19 cellular contexts compared by ENCODE assay signal in genomic region chr10:128025951-128026350, GRCh38.
DNase-seq lines count a peak whose midpoint lies in the region; ATAC-seq and TF ChIP-seq lines count a peak whose summit lies in the region.
"Had no signal": no experiment of that assay in that cellular context is flagged by ENCODE, and none has a peak within 500 bp of the region (broad histone marks: within the 10 kb centered on the region; RNA-seq: fewer than 3 reads in every experiment).

No MANE protein-coding gene starts in this region.

- H3K27ac ChIP-seq in neural progenitor cell: no peak overlapping the region

- H3K36me3 ChIP-seq in neural progenitor cell: no peaks in the 10 kb centered on the region
- H3K36me3 ChIP-seq: SJCRH30 had no signal

- peaks cover 31% of the 10 kb centered on the region for H3K4me1 Mint-ChIP-seq in activated CD8-positive, alpha-beta T cell treated with anti-CD3 and anti-CD28 coated beads for 36 hours (ENCODE audit: low read depth)
- peaks cover 19% of the 10 kb centered on the region for H3K4me1 Mint-ChIP-seq in activated CD8-positive, alpha-beta T cell treated with anti-CD3 and anti-CD28 coated beads, Interleukin-2, amount 10 ng/mL, durations not matched to agents 7 days and 5 days (ENCODE audit: low read depth)
- peaks cover 9% of the 10 kb centered on the region for H3K4me1 Mint-ChIP-seq in activated B cell treated with CpG ODN at 0.5 μM for 24 hours
- peaks cover 28% of the 10 kb centered on the region for H3K4me1 Mint-ChIP-seq in neural progenitor cell

- no peaks in the 10 kb centered on the region for H3K27me3 ChIP-seq in neural progenitor cell
- H3K27me3 ChIP-seq: SJCRH30 had no signal

- H3K9me3 ChIP-seq in neural progenitor cell (ENCODE audit: low read depth): no peaks in the 10 kb centered on the region

- POLR2A ChIA-PET in activated CD8-positive, alpha-beta T cell treated with anti-CD3 and anti-CD28 coated beads for 36 hours (lab: Charles Lee): interaction anchor here (0.8 to 2.0 kb wide), 3 partner anchors 22 to 43 kb away, joined by 3 to 8 read pairs (median 3); no protein-coding TSS in a partner anchor
- POLR2A ChIA-PET in activated CD8-positive, alpha-beta T cell treated with anti-CD3 and anti-CD28 coated beads, Interleukin-2, amount 10 ng/mL, durations not matched to agents 7 days and 5 days (lab: Charles Lee): no interaction called here
- POLR2A ChIA-PET in activated B cell treated with CpG ODN at 0.5 μM for 24 hours (lab: Charles Lee): no interaction called here

- no peak for ATAC-seq in activated CD8-positive, alpha-beta T cell treated with anti-CD3 and anti-CD28 coated beads for 36 hours
- ATAC-seq in activated CD8-positive, alpha-beta T cell treated with anti-CD3 and anti-CD28 coated beads, Interleukin-2, amount 10 ng/mL, durations not matched to agents 7 days and 5 days: no peak
- ATAC-seq in activated B cell treated with CpG ODN at 0.5 μM for 24 hours (ENCODE audit: low read depth) (peak; percentile 14), GM21423 (IDR thresholded peaks at IDR 0.05; ENCODE audit: unreplicated experiment) (no peak)

- CTCF ChIA-PET in activated CD8-positive, alpha-beta T cell treated with anti-CD3 and anti-CD28 coated beads for 36 hours (lab: Charles Lee): interaction anchor here (1.6 to 4.7 kb wide), 4 partner anchors 10 to 43 kb away, joined by 3 to 23 read pairs (median 20); no protein-coding TSS in a partner anchor
- CTCF ChIA-PET in activated CD8-positive, alpha-beta T cell treated with anti-CD3 and anti-CD28 coated beads, Interleukin-2, amount 10 ng/mL, durations not matched to agents 7 days and 5 days (lab: Charles Lee): interaction anchor here (1.1 to 1.7 kb wide), 3 partner anchors 10 to 44 kb away, joined by 7 to 15 read pairs (median 8); no protein-coding TSS in a partner anchor
- CTCF ChIA-PET in activated B cell treated with CpG ODN at 0.5 μM for 24 hours (lab: Charles Lee): interaction anchor here (1.0 kb wide), 1 partner anchor 15 kb away, joined by 4 read pairs; no protein-coding TSS in a partner anchor

- intact Hi-C loops in activated CD8-positive, alpha-beta T cell treated with anti-CD3 and anti-CD28 coated beads for 36 hours (cut with micrococcal nuclease): no loop called here
- intact Hi-C loops in activated B cell treated with CpG ODN at 0.5 μM for 24 hours (cut with micrococcal nuclease): no loop called here

- H3K9ac ChIP-seq in neural progenitor cell: no peak overlapping the region

- no peaks in the 10 kb centered on the region for H3K27me3 Mint-ChIP-seq in activated CD8-positive, alpha-beta T cell treated with anti-CD3 and anti-CD28 coated beads for 36 hours
- no peaks in the 10 kb centered on the region for H3K27me3 Mint-ChIP-seq in activated CD8-positive, alpha-beta T cell treated with anti-CD3 and anti-CD28 coated beads, Interleukin-2, amount 10 ng/mL, durations not matched to agents 7 days and 5 days (ENCODE audit: low read depth)
- H3K27me3 Mint-ChIP-seq in activated B cell treated with CpG ODN at 0.5 μM for 24 hours (peaks cover 4% of the 10 kb centered on the region), neural progenitor cell (ENCODE audit: insufficient read depth, low read depth) (peaks cover 5% of the 10 kb centered on the region)

- H3F3A ChIP-seq in neural progenitor cell (ENCODE audit: low read depth): no peaks in the 10 kb centered on the region

- H3K4me2 ChIP-seq in neural progenitor cell: no peak overlapping the region

- peaks cover 22% of the 10 kb centered on the region for H3K4me1 ChIP-seq in neural progenitor cell

- no peaks in the 10 kb centered on the region for H3K79me2 ChIP-seq in neural progenitor cell (ENCODE audit: low read depth)

- no peak overlapping the region for H3K4me3 ChIP-seq in neural progenitor cell
- H3K4me3 ChIP-seq: SJCRH30 had no signal

- no peaks in the 10 kb centered on the region for H4K20me1 ChIP-seq in neural progenitor cell (ENCODE audit: low read depth)

- no peak for DNase-seq in activated CD8-positive, alpha-beta T cell treated with anti-CD3 and anti-CD28 coated beads for 36 hours
- DNase-seq in activated CD8-positive, alpha-beta T cell treated with anti-CD3 and anti-CD28 coated beads, Interleukin-2, amount 10 ng/mL, durations not matched to agents 7 days and 5 days: no peak
- DNase-seq in activated B cell treated with CpG ODN at 0.5 μM for 24 hours: no peak
- no peak for DNase-seq in neural progenitor cell (ENCODE audit: low spot score)
- no peak for DNase-seq in cortex of kidney (lab: John Stamatoyannopoulos, UW)
- no peak for DNase-seq in iPS-NIHi11 (ENCODE audit: low spot score)
- DNase-seq: 8988T, EL, GF-D8, KG1, NCI-H1105 treated with DMSO at 0.1 percent for 48 hours, NCI-H2081, NCI-H2171, NCI-H345, NCI-H524, NCI-H774, OCI-M1, SJCRH30 had no signal

- no peaks in the 10 kb centered on the region for H3K36me3 Mint-ChIP-seq in activated CD8-positive, alpha-beta T cell treated with anti-CD3 and anti-CD28 coated beads for 36 hours (ENCODE audit: low read depth)
- no peaks in the 10 kb centered on the region for H3K36me3 Mint-ChIP-seq in activated CD8-positive, alpha-beta T cell treated with anti-CD3 and anti-CD28 coated beads, Interleukin-2, amount 10 ng/mL, durations not matched to agents 7 days and 5 days (ENCODE audit: low read depth)
- H3K36me3 Mint-ChIP-seq in activated B cell treated with CpG ODN at 0.5 μM for 24 hours (ENCODE audit: low read depth) (no peaks in the 10 kb centered on the region), neural progenitor cell (no peaks in the 10 kb centered on the region)

- H2AFZ ChIP-seq in neural progenitor cell (replicated peaks): no peak overlapping the region

- no peak overlapping the region for H3K4me3 Mint-ChIP-seq in activated CD8-positive, alpha-beta T cell treated with anti-CD3 and anti-CD28 coated beads for 36 hours
- no peak overlapping the region for H3K4me3 Mint-ChIP-seq in activated CD8-positive, alpha-beta T cell treated with anti-CD3 and anti-CD28 coated beads, Interleukin-2, amount 10 ng/mL, durations not matched to agents 7 days and 5 days
- H3K4me3 Mint-ChIP-seq in activated B cell treated with CpG ODN at 0.5 μM for 24 hours: no peak overlapping the region
- no peak overlapping the region for H3K4me3 Mint-ChIP-seq in neural progenitor cell

- peak overlapping the region; percentile 75 for H3K27ac Mint-ChIP-seq in activated CD8-positive, alpha-beta T cell treated with anti-CD3 and anti-CD28 coated beads for 36 hours
- no peak overlapping the region for H3K27ac Mint-ChIP-seq in activated CD8-positive, alpha-beta T cell treated with anti-CD3 and anti-CD28 coated beads, Interleukin-2, amount 10 ng/mL, durations not matched to agents 7 days and 5 days
- H3K27ac Mint-ChIP-seq in activated B cell treated with CpG ODN at 0.5 μM for 24 hours (no peak overlapping the region), neural progenitor cell (peak overlapping the region; percentile 40)

- no peaks in the 10 kb centered on the region for H3K9me3 Mint-ChIP-seq in activated CD8-positive, alpha-beta T cell treated with anti-CD3 and anti-CD28 coated beads for 36 hours
- no peaks in the 10 kb centered on the region for H3K9me3 Mint-ChIP-seq in activated CD8-positive, alpha-beta T cell treated with anti-CD3 and anti-CD28 coated beads, Interleukin-2, amount 10 ng/mL, durations not matched to agents 7 days and 5 days (ENCODE audit: insufficient read depth)
- H3K9me3 Mint-ChIP-seq in activated B cell treated with CpG ODN at 0.5 μM for 24 hours (no peaks in the 10 kb centered on the region), neural progenitor cell (no peaks in the 10 kb centered on the region)

- no peak for TF ChIP-seq CTCF in activated CD8-positive, alpha-beta T cell treated with anti-CD3 and anti-CD28 coated beads for 36 hours (IDR thresholded peaks at IDR 0.05)
- TF ChIP-seq CTCF in activated B cell treated with CpG ODN at 0.5 μM for 24 hours (IDR thresholded peaks at IDR 0.05): no peak
- no peak for TF ChIP-seq CTCF in neural progenitor cell (IDR thresholded peaks at IDR 0.05)

Comparison
In these comparisons a context has a peak if more than half of its experiments do, and no peak if none do; other contexts are left out.
1. H3K27ac Mint-ChIP-seq: peak in activated CD8-positive, alpha-beta T cell treated with anti-CD3 and anti-CD28 coated beads for 36 hours (single experiment) and neural progenitor cell (single experiment); none in activated CD8-positive, alpha-beta T cell treated with anti-CD3 and anti-CD28 coated beads, Interleukin-2, amount 10 ng/mL, durations not matched to agents 7 days and 5 days (single experiment) and activated B cell treated with CpG ODN at 0.5 μM for 24 hours (single experiment).